ENCODE assay signal across 8 cellular contexts in the genomic region with DNA sequence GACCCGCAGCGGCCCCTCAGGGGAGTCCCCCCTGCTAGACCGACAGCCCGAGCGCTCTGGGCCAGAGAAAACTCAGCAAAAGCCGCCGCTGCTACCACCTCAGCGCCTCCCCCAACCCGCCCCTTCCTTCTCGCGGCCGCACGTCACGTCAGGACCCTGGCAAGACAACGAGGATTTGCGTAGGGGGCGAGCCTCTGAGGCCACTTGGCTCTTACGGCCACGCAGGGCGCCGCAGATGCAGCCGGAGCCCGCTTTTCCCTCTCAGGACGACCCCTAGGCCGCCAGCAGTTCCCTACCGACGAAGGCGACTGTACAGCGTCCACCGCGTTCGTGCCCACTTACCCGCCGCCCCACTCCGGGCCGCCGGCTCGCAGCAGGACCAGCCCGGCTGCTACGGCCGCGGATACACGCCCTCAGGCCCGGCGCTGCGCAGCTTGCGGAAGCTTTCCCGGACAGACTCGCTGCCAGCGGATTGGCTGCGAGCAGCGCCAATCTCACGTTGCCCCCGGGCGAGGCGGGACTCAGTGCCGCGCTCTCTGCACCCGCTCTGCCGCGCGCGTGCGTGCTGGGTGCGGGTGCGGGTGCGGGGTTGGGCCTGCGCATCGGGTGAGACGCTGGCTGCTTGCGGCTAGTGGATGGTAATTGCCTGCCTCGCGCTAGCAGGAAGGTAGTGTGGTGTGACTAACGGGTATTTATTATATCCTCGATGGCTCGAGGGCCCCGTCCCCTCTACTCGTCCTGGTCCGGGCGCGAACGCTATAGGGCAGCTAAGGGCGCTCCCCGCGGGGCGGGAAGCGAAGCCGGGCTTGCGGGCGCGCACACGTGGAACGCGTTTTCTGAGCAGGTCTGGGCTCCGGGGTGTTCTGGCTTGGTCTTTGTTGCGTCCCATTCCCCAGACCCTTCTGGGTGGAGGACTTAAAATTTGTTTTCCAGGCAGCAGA. TPM values are rescaled to one million over a fixed set of nuclear protein-coding genes. Genes with fewer than 3 reads are reported as not detected.
DNase-seq lines count a peak whose midpoint lies in the region; ATAC-seq and TF ChIP-seq lines count a peak whose summit lies in the region.

Gene ORMDL1 (minus strand): TSS at position 413 of the 941 bp plus-strand sequence. CDS start 1,744 bp downstream, outside the sequence.
Gene PMS1 (plus strand): TSS at position 524 of the 941 bp plus-strand sequence. CDS start 7,360 bp downstream, outside the sequence.

- peaks cover 43 to 64% (median 54%) of the 10 kb centered on the region in 4 donors for H3K4me1 Mint-ChIP-seq in CD4-positive, alpha-beta memory T cell
- peaks cover 52% of the 10 kb centered on the region for H3K4me1 Mint-ChIP-seq in activated CD4-positive, alpha-beta memory T cell treated with anti-CD3 and anti-CD28 coated beads for 36 hours (ENCODE audit: low read depth)

- peak within 1 kb of the TSS; percentile 86 to 97 for H3K9ac ChIP-seq in liver (ENCODE audit: low read depth in 1 of 2, low read length in 2 of 2)

- no peak for TF ChIP-seq RAD21 in liver (IDR thresholded peaks at IDR 0.05)

- POLR2A ChIA-PET in CD4-positive, alpha-beta memory T cell (lab: Charles Lee; ENCODE audit: partially characterized antibody), result interaction anchor here (0.6 to 3.2 kb wide), 18 partner anchors 7 to 750 kb away, joined by 3 to 95 read pairs (median 4); partner anchors contain the start of genes ASNSD1, HIBCH, NEMP2 and OSGEPL1
- POLR2A ChIA-PET in activated CD4-positive, alpha-beta memory T cell treated with anti-CD3 and anti-CD28 coated beads for 36 hours (lab: Charles Lee), result interaction anchor here (0.6 to 2.8 kb wide), 8 partner anchors 22 to 462 kb away, joined by 3 to 20 read pairs (median 4); partner anchors contain the start of gene OSGEPL1

- H3K36me3 ChIP-seq in CD4-positive, alpha-beta memory T cell (ENCODE audit: insufficient read depth, low read length), result peaks cover 16% of the 10 kb centered on the region
- peaks cover 0 to 9% (median 3%) of the 10 kb centered on the region in 4 donors for H3K36me3 ChIP-seq in liver (ENCODE audit: control insufficient read depth in 4 of 4, insufficient read depth in 3 of 4, low read depth in 1 of 4, low read length in 3 of 4)

- peak within 1 kb of the TSS; percentile 96 to 97 (median 97) for H3K27ac Mint-ChIP-seq in CD4-positive, alpha-beta memory T cell
- peak within 1 kb of the TSS; percentile 95 for H3K27ac Mint-ChIP-seq in activated CD4-positive, alpha-beta memory T cell treated with anti-CD3 and anti-CD28 coated beads for 36 hours

- peak; percentile 96 for ATAC-seq in GM19455 (IDR thresholded peaks at IDR 0.05; ENCODE audit: unreplicated experiment)

- peak within 1 kb of the TSS; percentile 71 to 74 for H3K4me3 ChIP-seq in CD4-positive, alpha-beta memory T cell (ENCODE audit: low read length in 2 of 2)
- H3K4me3 ChIP-seq in liver (ENCODE audit: low read depth in 1 of 3, low read length in 3 of 3), result peak within 1 kb of the TSS; percentile 87 to 97 (median 88)

- no peaks in the 10 kb centered on the region for H3K27me3 ChIP-seq in CD4-positive, alpha-beta memory T cell (ENCODE audit: insufficient read depth, low read length)
- H3K27me3 ChIP-seq in liver (ENCODE audit: control insufficient read depth in 4 of 4, insufficient read depth in 4 of 4, low read length in 3 of 4), result no peaks in the 10 kb centered on the region

- peak within 1 kb of the TSS; percentile 92 to 97 (median 94) for H3K4me3 Mint-ChIP-seq in CD4-positive, alpha-beta memory T cell
- H3K4me3 Mint-ChIP-seq in activated CD4-positive, alpha-beta memory T cell treated with anti-CD3 and anti-CD28 coated beads for 36 hours, result peak within 1 kb of the TSS; percentile 90

- DNase-seq in CD4-positive, alpha-beta memory T cell, result peak; percentile 93 to 96 (median 96)
- DNase-seq in HK-2 (ENCODE audit: unreplicated experiment) (peak; percentile 96), NCI-H82 treated with DMSO at 0.1 percent for 48 hours (lab: John Stamatoyannopoulos, UW; ENCODE audit: unreplicated experiment) (peak; percentile 83), dermis microvascular lymphatic vessel endothelial cell (ENCODE audit: low read depth in 2 of 2) (peak; percentile 92 to 97)
- peak; percentile 96 for DNase-seq in activated CD4-positive, alpha-beta memory T cell treated with anti-CD3 and anti-CD28 coated beads for 36 hours
- DNase-seq in stimulated activated CD4-positive, alpha-beta T cell treated with anti-CD3 and anti-CD28 coated beads, Interleukin-4, amount 100 ng/mL, for 1 hour, result peak; percentile 94

- H3K27ac ChIP-seq in CD4-positive, alpha-beta memory T cell (ENCODE audit: low read depth, low read length), result peak within 1 kb of the TSS; percentile 93
- peak within 1 kb of the TSS; percentile 83 to 98 for H3K27ac ChIP-seq in liver (ENCODE audit: low read depth in 1 of 2, low read length in 2 of 2)

- WGBS in liver, result under 1% methylated on average over 96 of the region's 96 CpGs

- no peaks in the 10 kb centered on the region for H3K9me3 Mint-ChIP-seq in CD4-positive, alpha-beta memory T cell
- no peaks in the 10 kb centered on the region for H3K9me3 Mint-ChIP-seq in activated CD4-positive, alpha-beta memory T cell treated with anti-CD3 and anti-CD28 coated beads for 36 hours

- no peaks in the 10 kb centered on the region for H3K9me3 ChIP-seq in CD4-positive, alpha-beta memory T cell (ENCODE audit: control insufficient read depth in 1 of 2, low read length in 2 of 2)
- no peaks in the 10 kb centered on the region for H3K9me3 ChIP-seq in liver (ENCODE audit: control insufficient read depth in 4 of 4, low read length in 3 of 4)

- peaks cover 52% of the 10 kb centered on the region for H3K4me1 ChIP-seq in CD4-positive, alpha-beta memory T cell (ENCODE audit: insufficient read depth, low read length)
- peaks cover 3 to 23% (median 9%) of the 10 kb centered on the region in 4 donors for H3K4me1 ChIP-seq in liver (ENCODE audit: control insufficient read depth in 4 of 4, insufficient read depth in 4 of 4, low read length in 3 of 4)

- H3K36me3 Mint-ChIP-seq in CD4-positive, alpha-beta memory T cell, result peaks cover 21 to 55% of the 10 kb centered on the region in 2 donors
- H3K36me3 Mint-ChIP-seq in activated CD4-positive, alpha-beta memory T cell treated with anti-CD3 and anti-CD28 coated beads for 36 hours, result peaks cover 50% of the 10 kb centered on the region

- intact Hi-C loops in CD4-positive, alpha-beta memory T cell (cut with micrococcal nuclease), result loop anchor here (1.0 to 10.0 kb wide), 10 partner anchors 22 to 1893 kb away; partner anchors contain the start of genes ASNSD1, GLS, NAB1 and NABP1
- intact Hi-C loops in activated CD4-positive, alpha-beta memory T cell treated with anti-CD3 and anti-CD28 coated beads for 36 hours (cut with micrococcal nuclease), result loop anchor here (1.0 to 10.0 kb wide), 13 partner anchors 8 to 1893 kb away; partner anchors contain the start of genes ANKAR, ASNSD1, GLS and NABP1

- no peaks in the 10 kb centered on the region for H3K27me3 Mint-ChIP-seq in CD4-positive, alpha-beta memory T cell
- H3K27me3 Mint-ChIP-seq in activated CD4-positive, alpha-beta memory T cell treated with anti-CD3 and anti-CD28 coated beads for 36 hours, result no peaks in the 10 kb centered on the region

- CTCF ChIA-PET in CD4-positive, alpha-beta memory T cell (lab: Charles Lee; ENCODE audit: partially characterized antibody), result interaction anchor here (0.6 to 3.5 kb wide), 4 partner anchors 10 to 123 kb away, joined by 3 to 23 read pairs (median 3); partner anchors contain the start of genes ASNSD1 and OSGEPL1
- CTCF ChIA-PET in activated CD4-positive, alpha-beta memory T cell treated with anti-CD3 and anti-CD28 coated beads for 36 hours (lab: Charles Lee), result interaction anchor here (1.4 to 2.4 kb wide), 3 partner anchors 15 to 124 kb away, joined by 6 to 26 read pairs (median 6); partner anchors contain the start of gene OSGEPL1

- TF ChIP-seq CTCF in liver (IDR thresholded peaks at IDR 0.05; ENCODE audit: low read depth, low read length, missing input control), result no peak

TF ChIP-seq in liver, 16 proteins besides CTCF, POLR2A, EP300 and RAD21 (continues in another document):
- TF ChIP-seq REST (IDR thresholded peaks at IDR 0.05), result peak; percentile 75
- TF ChIP-seq EGR1 (IDR thresholded peaks at IDR 0.05; ENCODE audit: low read depth in 2 of 2), result peak; percentile 41 to 88
- TF ChIP-seq NR2F2 (IDR thresholded peaks at IDR 0.05), result no peak
- TF ChIP-seq FOXA2 (IDR thresholded peaks at IDR 0.05), result no peak

RNA-seq across cellular contexts. Expression of gene ORMDL1, which starts in this region (rescaled TPM):
- 100 to 1,000 TPM; 187 to 190 TPM for total RNA-seq in CD4-positive, alpha-beta memory T cell
- 100 to 1,000 TPM; 109 to 129 TPM for polyA plus RNA-seq in CD4-positive, alpha-beta memory T cell
- total RNA-seq in activated CD4-positive, alpha-beta memory T cell treated with anti-CD3 and anti-CD28 coated beads for 36 hours, result 10 to 100 TPM; 47.0 to 49.8 TPM
- total RNA-seq in dermis microvascular lymphatic vessel endothelial cell, result 27.7 and 40.7 TPM in 2 replicates
- 10 to 100 TPM; 24.0 to 44.4 TPM for total RNA-seq in liver
- polyA plus RNA-seq in liver, result 10 to 100 TPM; 22.1 to 64.9 TPM

RNA-seq across cellular contexts. Expression of gene PMS1, which starts in this region (rescaled TPM):
- total RNA-seq in CD4-positive, alpha-beta memory T cell, result 10 to 100 TPM; 29.1 to 35.1 TPM
- 10 to 100 TPM in 1 of 2 donors, 1 to 10 TPM in 1; 9.1 to 16.1 TPM for polyA plus RNA-seq in CD4-positive, alpha-beta memory T cell
- 10 to 100 TPM; 36.0 to 38.6 TPM for total RNA-seq in activated CD4-positive, alpha-beta memory T cell treated with anti-CD3 and anti-CD28 coated beads for 36 hours
- total RNA-seq in dermis microvascular lymphatic vessel endothelial cell (14.6 and 14.7 TPM in 2 replicates), liver (10 to 100 TPM in 1 of 2 donors, 1 to 10 TPM in 1; 9.8 to 19.2 TPM)
- 1 to 10 TPM; 3.0 to 7.6 TPM for polyA plus RNA-seq in liver

Comparison
In these comparisons a context has a peak if more than half of its experiments do, and no peak if none do; other contexts are left out.
1. Peak in every context shown above with its lines: DNase-seq, ATAC-seq, H3K4me3 ChIP-seq and H3K27ac ChIP-seq.